In genomic region chr4:120801171-120801758, GRCh38 we compare ENCODE assay signal across 9 cellular contexts.
DNase-seq lines count a peak whose midpoint lies in the region; TF ChIP-seq lines count a peak whose summit lies in the region.
"Had no signal": no experiment of that assay in that cellular context is flagged by ENCODE, and none has a peak within 500 bp of the region (broad histone marks: within the 10 kb centered on the region; RNA-seq: fewer than 3 reads in every experiment).

No MANE protein-coding gene starts in this region.

- intact Hi-C loops in dorsolateral prefrontal cortex (cut with DNase I) = no loop called here
- intact Hi-C loops in tibial artery (cut with DNase I; ENCODE audit: low total_unique reads) = no loop called here

- no peak overlapping the region for H3K4me3 Mint-ChIP-seq in activated CD4-positive, alpha-beta memory T cell treated with anti-CD3 and anti-CD28 coated beads, Interleukin-2, amount 10 ng/mL, durations not matched to agents 7 days and 5 days

- CTCF ChIA-PET in activated CD4-positive, alpha-beta memory T cell treated with anti-CD3 and anti-CD28 coated beads, Interleukin-2, amount 10 ng/mL, durations not matched to agents 7 days and 5 days (lab: Charles Lee) = no interaction called here

- H3K4me3 ChIP-seq in MG63 = no peak overlapping the region
- H3K4me3 ChIP-seq in dorsolateral prefrontal cortex = no peak overlapping the region
- H3K4me3 ChIP-seq in tibial artery = no peak overlapping the region
- H3K4me3 ChIP-seq: K562, pancreas had no signal

- H3K36me3 ChIP-seq in MG63 (no peaks in the 10 kb centered on the region), tibial artery (no peaks in the 10 kb centered on the region)
- H3K36me3 ChIP-seq: pancreas had no signal

- no peaks in the 10 kb centered on the region for H3K4me1 Mint-ChIP-seq in activated CD4-positive, alpha-beta memory T cell treated with anti-CD3 and anti-CD28 coated beads, Interleukin-2, amount 10 ng/mL, durations not matched to agents 7 days and 5 days

- no peak for TF ChIP-seq CTCF in dorsolateral prefrontal cortex (IDR thresholded peaks at IDR 0.05 in 54 of 56, conservative IDR thresholded peaks at IDR 0.05 in 2 of 56; ENCODE audit: low read depth in 1 of 56, partially characterized antibody in 56 of 56)
- TF ChIP-seq CTCF in tibial artery (IDR thresholded peaks at IDR 0.05) = no peak
- no peak for TF ChIP-seq CTCF in GM13976 (IDR thresholded peaks at IDR 0.05; ENCODE audit: borderline replicate concordance, control extremely low read depth, extremely low read depth, insufficient read depth, missing control alignments)

- peaks cover 4% of the 10 kb centered on the region for H3K9me3 Mint-ChIP-seq in activated CD4-positive, alpha-beta memory T cell treated with anti-CD3 and anti-CD28 coated beads, Interleukin-2, amount 10 ng/mL, durations not matched to agents 7 days and 5 days

- in situ Hi-C loops in GM13976 (cut with MboI; ENCODE audit: low sequenced_read_pairs, unreplicated experiment) = no loop called here

- H3K27ac ChIP-seq in dorsolateral prefrontal cortex (no peak overlapping the region), tibial artery (peak overlapping the region in 1 of 2 donors; percentile 20)
- H3K27ac ChIP-seq: pancreas had no signal

- POLR2A ChIA-PET in activated CD4-positive, alpha-beta memory T cell treated with anti-CD3 and anti-CD28 coated beads, Interleukin-2, amount 10 ng/mL, durations not matched to agents 7 days and 5 days (lab: Charles Lee) = no interaction called here

- no peaks in the 10 kb centered on the region for H3K36me3 Mint-ChIP-seq in activated CD4-positive, alpha-beta memory T cell treated with anti-CD3 and anti-CD28 coated beads, Interleukin-2, amount 10 ng/mL, durations not matched to agents 7 days and 5 days (ENCODE audit: low read depth)

- H3K27ac Mint-ChIP-seq in activated CD4-positive, alpha-beta memory T cell treated with anti-CD3 and anti-CD28 coated beads, Interleukin-2, amount 10 ng/mL, durations not matched to agents 7 days and 5 days = no peak overlapping the region

- H3K27me3 Mint-ChIP-seq in activated CD4-positive, alpha-beta memory T cell treated with anti-CD3 and anti-CD28 coated beads, Interleukin-2, amount 10 ng/mL, durations not matched to agents 7 days and 5 days = peaks cover 11% of the 10 kb centered on the region

- DNase-seq in MG63 (peak; percentile 69), dorsolateral prefrontal cortex (peak in 7 of 10 donors; percentile 29 to 63 (median 45)), left kidney (ENCODE audit: low read depth, low spot score) (peak; percentile 14), tibial artery (peak; percentile 28 to 64), GM13976 (ENCODE audit: low spot score) (no peak)
- no peak for DNase-seq in activated CD4-positive, alpha-beta memory T cell treated with anti-CD3 and anti-CD28 coated beads, Interleukin-2, amount 10 ng/mL, durations not matched to agents 7 days and 5 days
- DNase-seq in activated naive CD4-positive, alpha-beta T cell (lab: John Stamatoyannopoulos, UW) = no peak
- DNase-seq: pancreas had no signal

- H3K9me3 ChIP-seq in MG63 (no peaks in the 10 kb centered on the region), tibial artery (no peaks in the 10 kb centered on the region)
- H3K9me3 ChIP-seq: pancreas had no signal

- peaks cover 0 to 7% (median 3%) of the 10 kb centered on the region in 4 donors for H3K4me1 ChIP-seq in tibial artery
- H3K4me1 ChIP-seq: pancreas had no signal

- H3K27me3 ChIP-seq in MG63 = no peaks in the 10 kb centered on the region
- no peaks in the 10 kb centered on the region for H3K27me3 ChIP-seq in dorsolateral prefrontal cortex
- H3K27me3 ChIP-seq in tibial artery = no peaks in the 10 kb centered on the region
- H3K27me3 ChIP-seq: pancreas had no signal

Comparison
In these comparisons a context has a peak if more than half of its experiments do, and no peak if none do; other contexts are left out.
1. DNase-seq: peak in MG63 (single experiment), dorsolateral prefrontal cortex (7 of 10), left kidney (single experiment) and tibial artery (2 of 2); none in GM13976 (single experiment), activated CD4-positive, alpha-beta memory T cell treated with anti-CD3 and anti-CD28 coated beads, Interleukin-2, amount 10 ng/mL, durations not matched to agents 7 days and 5 days (single experiment) and activated naive CD4-positive, alpha-beta T cell (0 of 4).